22 cellular contexts compared by ENCODE assay signal in the genomic region with DNA sequence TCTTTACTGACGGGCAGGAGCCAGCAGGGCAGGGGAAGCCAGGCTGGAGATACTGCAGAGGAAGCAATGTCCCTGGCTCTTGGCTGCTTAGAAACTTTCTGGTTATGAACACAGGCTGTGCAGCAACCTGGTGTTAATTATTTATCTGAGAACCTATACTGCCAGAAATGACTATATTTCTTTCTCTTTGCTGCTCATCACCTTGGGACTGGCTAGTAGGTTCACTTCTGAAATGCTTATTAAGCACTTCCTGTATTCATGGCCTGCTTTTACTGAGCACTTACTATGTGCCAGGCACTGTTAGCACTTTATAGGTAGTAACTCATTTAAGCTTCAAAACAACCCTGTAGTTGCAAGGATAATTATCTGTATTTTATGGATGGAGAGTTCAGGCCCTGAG. TPM values are rescaled to one million over a fixed set of nuclear protein-coding genes. Genes with fewer than 3 reads are reported as not detected.
DNase-seq lines count a peak whose midpoint lies in the region; ATAC-seq and TF ChIP-seq lines count a peak whose summit lies in the region.
"Had no signal": no experiment of that assay in that cellular context is flagged by ENCODE, and none has a peak within 500 bp of the region (broad histone marks: within the 10 kb centered on the region; RNA-seq: fewer than 3 reads in every experiment).

No MANE protein-coding gene starts in this region.

- H3K27ac Mint-ChIP-seq in activated T-helper 17 cell treated with anti-CD3 and anti-CD28 coated beads, Interleukin-2, amount 50 U/mL, for 72 hours, result peak overlapping the region; percentile 38
- H3K27ac Mint-ChIP-seq: activated naive CD8-positive, alpha-beta T cell had no signal

- no peaks in the 10 kb centered on the region for H3K27me3 Mint-ChIP-seq in activated T-helper 17 cell treated with anti-CD3 and anti-CD28 coated beads, Interleukin-2, amount 50 U/mL, for 72 hours
- H3K27me3 Mint-ChIP-seq: activated naive CD8-positive, alpha-beta T cell had no signal

- H3K4me1 Mint-ChIP-seq in activated T-helper 17 cell treated with anti-CD3 and anti-CD28 coated beads, Interleukin-2, amount 50 U/mL, for 72 hours, result no peaks in the 10 kb centered on the region
- H3K4me1 Mint-ChIP-seq: nephron progenitor cell had no signal

- H3K4me3 Mint-ChIP-seq in activated T-helper 17 cell treated with anti-CD3 and anti-CD28 coated beads, Interleukin-2, amount 50 U/mL, for 72 hours, result no peak overlapping the region
- H3K4me3 Mint-ChIP-seq: activated naive CD8-positive, alpha-beta T cell; nephron progenitor cell had no signal

- peak; percentile 62 for ATAC-seq in GM18909 (IDR thresholded peaks at IDR 0.05; ENCODE audit: poor library complexity, unreplicated experiment)
- peak; percentile 65 for ATAC-seq in GM21390 (IDR thresholded peaks at IDR 0.05; ENCODE audit: unreplicated experiment)
- ATAC-seq in HG03066 (IDR thresholded peaks at IDR 0.05; ENCODE audit: low read depth, unreplicated experiment), result peak; percentile 59
- peak; percentile 48 for ATAC-seq in activated T-helper 17 cell treated with anti-CD3 and anti-CD28 coated beads, Interleukin-2, amount 50 U/mL, for 72 hours (replicated peaks)
- ATAC-seq: body of pancreas, foreskin keratinocyte, psoas muscle had no signal

- no peaks in the 10 kb centered on the region for H3K9me3 Mint-ChIP-seq in activated T-helper 17 cell treated with anti-CD3 and anti-CD28 coated beads, Interleukin-2, amount 50 U/mL, for 72 hours
- H3K9me3 Mint-ChIP-seq: nephron progenitor cell had no signal

- POLR2A ChIA-PET in HEK293T (lab: Yijun Ruan, JAX), result no interaction called here

- CTCF ChIA-PET in HEK293T (lab: Yijun Ruan, JAX), result no interaction called here

- DNase-seq in HEK293T (ENCODE audit: extremely low spot score), result no peak
- DNase-seq in activated gamma-delta T cell treated with Interleukin-2 at 50 U/mL for 16 hours, result no peak
- no peak for DNase-seq in C1 segment of cervical spinal cord (lab: John Stamatoyannopoulos, UW)
- no peak for DNase-seq in NCI-H82 (lab: John Stamatoyannopoulos, UW)
- DNase-seq: activated CD4-positive, alpha-beta T cell treated with anti-CD3 and anti-CD28 coated beads, Interleukin-2, amount 50 U/mL, for 1 hour; BE2C; body of pancreas; cortex of kidney; DMS 273 treated with DMSO at 0.1 percent for 48 hours; foreskin keratinocyte; GF-D8; NCI-H1694; NCI-H446; nephron progenitor cell; psoas muscle; SW 1271; thyroid gland had no signal

- H3K36me3 Mint-ChIP-seq in activated T-helper 17 cell treated with anti-CD3 and anti-CD28 coated beads, Interleukin-2, amount 50 U/mL, for 72 hours (ENCODE audit: low read depth), result no peaks in the 10 kb centered on the region

TF ChIP-seq in HEK293T, 16 proteins besides CTCF, POLR2A, EP300 and RAD21:
- no peak for TF ChIP-seq FOXM1 (IDR thresholded peaks at IDR 0.05; ENCODE audit: borderline replicate concordance)
- no peak for TF ChIP-seq TARDBP (IDR thresholded peaks at IDR 0.05)
- TF ChIP-seq SP1 (IDR thresholded peaks at IDR 0.05), result no peak
- TF ChIP-seq, protein P1, sequence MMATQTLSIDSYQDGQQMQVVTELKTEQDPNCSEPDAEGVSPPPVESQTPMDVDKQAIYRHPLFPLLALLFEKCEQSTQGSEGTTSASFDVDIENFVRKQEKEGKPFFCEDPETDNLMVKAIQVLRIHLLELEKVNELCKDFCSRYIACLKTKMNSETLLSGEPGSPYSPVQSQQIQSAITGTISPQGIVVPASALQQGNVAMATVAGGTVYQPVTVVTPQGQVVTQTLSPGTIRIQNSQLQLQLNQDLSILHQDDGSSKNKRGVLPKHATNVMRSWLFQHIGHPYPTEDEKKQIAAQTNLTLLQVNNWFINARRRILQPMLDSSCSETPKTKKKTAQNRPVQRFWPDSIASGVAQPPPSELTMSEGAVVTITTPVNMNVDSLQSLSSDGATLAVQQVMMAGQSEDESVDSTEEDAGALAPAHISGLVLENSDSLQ (IDR thresholded peaks at IDR 0.05), result no peak
- no peak for TF ChIP-seq HDGF (IDR thresholded peaks at IDR 0.05; ENCODE audit: borderline replicate concordance)
- TF ChIP-seq NFRKB (IDR thresholded peaks at IDR 0.05), result no peak
- no peak for TF ChIP-seq CTBP1 (IDR thresholded peaks at IDR 0.05; ENCODE audit: borderline replicate concordance)
- no peak for TF ChIP-seq FOXK2 (IDR thresholded peaks at IDR 0.05)
- no peak for TF ChIP-seq ARNT (IDR thresholded peaks at IDR 0.05)
- no peak for TF ChIP-seq ELF4 (IDR thresholded peaks at IDR 0.05)
TF ChIP-seq in HEK293T: peak in this region for 0.

RNA-seq across cellular contexts. Expression of gene RAB11A, which starts 57.6 kb away (rescaled TPM):
- 100 to 1,000 TPM; 108 to 143 TPM for total RNA-seq in activated T-helper 17 cell treated with anti-CD3 and anti-CD28 coated beads, Interleukin-2, amount 50 U/mL, for 72 hours
